Comparison of ENCODE assay signal across 24 cellular contexts in genomic region chr10:63536678-63537077, GRCh38. TPM values are rescaled to one million over a fixed set of nuclear protein-coding genes. Genes with fewer than 3 reads are reported as not detected.
DNase-seq lines count a peak whose midpoint lies in the region; ATAC-seq, FAIRE-seq and TF ChIP-seq lines count a peak whose summit lies in the region.
"Had no signal": no experiment of that assay in that cellular context is flagged by ENCODE, and none has a peak within 500 bp of the region (broad histone marks: within the 10 kb centered on the region; RNA-seq: fewer than 3 reads in every experiment).

No MANE protein-coding gene starts in this region.

- no peak overlapping the region for H3K4me2 ChIP-seq in hepatocyte
- H3K4me2 ChIP-seq: A549; BLaER1 treated with 17β-estradiol and CSF1 and Interleukin-3, amounts not matched to agents 10 nM and 100 nM had no signal

- H3K4me1 Mint-ChIP-seq in Calu3 (ENCODE audit: low read depth, unreplicated experiment) (peaks cover 46% of the 10 kb centered on the region), glutamatergic neuron (ENCODE audit: low read depth, unreplicated experiment) (peaks cover 49% of the 10 kb centered on the region)
- peaks cover 8% of the 10 kb centered on the region for H3K4me1 Mint-ChIP-seq in activated CD8-positive, alpha-beta memory T cell treated with anti-CD3 and anti-CD28 coated beads, Interleukin-2, amount 10 ng/mL, durations not matched to agents 7 days and 5 days
- H3K4me1 Mint-ChIP-seq: CD14-positive monocyte, H9 had no signal

- no peak overlapping the region for H2AFZ ChIP-seq in hepatocyte
- H2AFZ ChIP-seq: GM23248 had no signal

- peak overlapping the region; percentile 89 for H3K27ac Mint-ChIP-seq in Calu3 (ENCODE audit: unreplicated experiment)
- H3K27ac Mint-ChIP-seq in glutamatergic neuron (ENCODE audit: unreplicated experiment), result peak overlapping the region; percentile 99
- no peak overlapping the region for H3K27ac Mint-ChIP-seq in activated CD8-positive, alpha-beta memory T cell treated with anti-CD3 and anti-CD28 coated beads, Interleukin-2, amount 10 ng/mL, durations not matched to agents 7 days and 5 days
- H3K27ac Mint-ChIP-seq: CD14-positive monocyte; CD4-positive, alpha-beta T cell; CD8-positive, alpha-beta memory T cell; H9 had no signal

- TF ChIP-seq CTCF in Calu3 (IDR thresholded peaks at IDR 0.05; ENCODE audit: unreplicated experiment), result no peak
- TF ChIP-seq CTCF in WERI-Rb-1 (IDR thresholded peaks at IDR 0.05; ENCODE audit: low read depth, low read length), result no peak
- no peak for TF ChIP-seq CTCF in glutamatergic neuron (IDR thresholded peaks at IDR 0.05; ENCODE audit: partially characterized antibody, unreplicated experiment)
- TF ChIP-seq CTCF in hepatocyte (IDR thresholded peaks at IDR 0.05; ENCODE audit: poor library complexity), result no peak

- H3K4me3 ChIP-seq in WERI-Rb-1 (ENCODE audit: low read depth, low read length), result no peak overlapping the region
- H3K4me3 ChIP-seq in hepatocyte, result no peak overlapping the region
- H3K4me3 ChIP-seq: A549; BLaER1 treated with 17β-estradiol and CSF1 and Interleukin-3, amounts not matched to agents 10 nM and 100 nM; GM23248 had no signal

- TF ChIP-seq POLR2A in H54 (IDR thresholded peaks at IDR 0.05; ENCODE audit: low read depth, low read length), result no peak

- FAIRE-seq in H54 (lab: Jason Lieb, UNC), result peak; percentile 64
- FAIRE-seq: A549, G401.6, GM12892, H1 had no signal

- H4K20me1 ChIP-seq in hepatocyte (ENCODE audit: insufficient read depth, poor library complexity, severe bottlenecking), result no peaks in the 10 kb centered on the region

- no peak overlapping the region for H3K4me3 Mint-ChIP-seq in Calu3 (ENCODE audit: low read depth, unreplicated experiment)
- peak overlapping the region; percentile 15 for H3K4me3 Mint-ChIP-seq in glutamatergic neuron (ENCODE audit: unreplicated experiment)
- no peak overlapping the region for H3K4me3 Mint-ChIP-seq in activated CD8-positive, alpha-beta memory T cell treated with anti-CD3 and anti-CD28 coated beads, Interleukin-2, amount 10 ng/mL, durations not matched to agents 7 days and 5 days
- H3K4me3 Mint-ChIP-seq: CD14-positive monocyte; CD4-positive, alpha-beta T cell; CD8-positive, alpha-beta memory T cell; H9 had no signal

- no peak for DNase-seq in Calu3
- no peak for DNase-seq in H54 (ENCODE audit: insufficient read length, low spot score)
- DNase-seq in WERI-Rb-1, result no peak
- DNase-seq in glutamatergic neuron, result no peak
- DNase-seq in activated CD8-positive, alpha-beta memory T cell treated with anti-CD3 and anti-CD28 coated beads, Interleukin-2, amount 10 ng/mL, durations not matched to agents 7 days and 5 days, result no peak
- no peak for DNase-seq in hepatocyte (ENCODE audit: low spot score)
- DNase-seq: 8988T; ACHN; AML-193; BE2C; CD4-positive, alpha-beta T cell; CD8-positive, alpha-beta memory T cell; DMS53; DMS79 treated with DMSO at 0.1 percent for 48 hours; GM23248; H9 had no signal

- H3K27ac ChIP-seq in WERI-Rb-1, result peak overlapping the region; percentile 72
- no peak overlapping the region for H3K27ac ChIP-seq in hepatocyte
- H3K27ac ChIP-seq: A549; BLaER1 treated with 17β-estradiol and CSF1 and Interleukin-3, amounts not matched to agents 10 nM and 100 nM; GM23248 had no signal

- no TSS peak for BruUV-seq in Calu3 (replicated peaks; lab: Mats Ljungman, UMichigan)

- no peaks in the 10 kb centered on the region for H3K9me3 ChIP-seq in WERI-Rb-1 (ENCODE audit: severe bottlenecking)
- H3K9me3 ChIP-seq in hepatocyte (ENCODE audit: low read depth), result no peaks in the 10 kb centered on the region
- H3K9me3 ChIP-seq: A549, BE2C had no signal

- no peaks in the 10 kb centered on the region for H3K36me3 ChIP-seq in WERI-Rb-1
- no peaks in the 10 kb centered on the region for H3K36me3 ChIP-seq in hepatocyte (replicated peaks; ENCODE audit: insufficient read depth, low read depth)
- H3K36me3 ChIP-seq: BE2C had no signal

- intact Hi-C loops in Calu3 (cut with micrococcal nuclease; ENCODE audit: unreplicated experiment), result no loop called here

- CTCF ChIA-PET in Calu3 (lab: Charles Lee), result no interaction called here
- CTCF ChIA-PET in activated CD8-positive, alpha-beta memory T cell treated with anti-CD3 and anti-CD28 coated beads, Interleukin-2, amount 10 ng/mL, durations not matched to agents 7 days and 5 days (lab: Charles Lee), result interaction anchor here (0.9 to 1.3 kb wide), 2 partner anchors 9 to 12 kb away, joined by 3 to 7 read pairs; no protein-coding TSS in a partner anchor

- H3K4me1 ChIP-seq in hepatocyte (ENCODE audit: insufficient read depth), result no peaks in the 10 kb centered on the region

- no peaks in the 10 kb centered on the region for H3K27me3 Mint-ChIP-seq in Calu3 (ENCODE audit: unreplicated experiment)
- peaks cover 8% of the 10 kb centered on the region for H3K27me3 Mint-ChIP-seq in glutamatergic neuron (ENCODE audit: unreplicated experiment)
- H3K27me3 Mint-ChIP-seq in activated CD8-positive, alpha-beta memory T cell treated with anti-CD3 and anti-CD28 coated beads, Interleukin-2, amount 10 ng/mL, durations not matched to agents 7 days and 5 days, result no peaks in the 10 kb centered on the region
- H3K27me3 Mint-ChIP-seq: CD4-positive, alpha-beta T cell; CD8-positive, alpha-beta memory T cell had no signal

- H3K9me2 ChIP-seq in hepatocyte (replicated peaks; ENCODE audit: insufficient read depth), result no peaks in the 10 kb centered on the region

- H3K79me2 ChIP-seq in hepatocyte, result peaks cover 80% of the 10 kb centered on the region

- no peak for ATAC-seq in activated CD8-positive, alpha-beta memory T cell treated with anti-CD3 and anti-CD28 coated beads, Interleukin-2, amount 10 ng/mL, durations not matched to agents 7 days and 5 days
- ATAC-seq in GM21576 (IDR thresholded peaks at IDR 0.05; ENCODE audit: unreplicated experiment), result no peak
- ATAC-seq: A549, HCT116 had no signal

- H3K36me3 Mint-ChIP-seq in Calu3 (ENCODE audit: insufficient read depth, unreplicated experiment) (no peaks in the 10 kb centered on the region), glutamatergic neuron (ENCODE audit: unreplicated experiment) (no peaks in the 10 kb centered on the region)
- H3K36me3 Mint-ChIP-seq in activated CD8-positive, alpha-beta memory T cell treated with anti-CD3 and anti-CD28 coated beads, Interleukin-2, amount 10 ng/mL, durations not matched to agents 7 days and 5 days, result peaks cover 3% of the 10 kb centered on the region
- H3K36me3 Mint-ChIP-seq: CD14-positive monocyte; CD8-positive, alpha-beta memory T cell had no signal

- H3K27me3 ChIP-seq in WERI-Rb-1 (ENCODE audit: insufficient read depth, low read depth, severe bottlenecking) (no peaks in the 10 kb centered on the region), hepatocyte (no peaks in the 10 kb centered on the region)
- H3K27me3 ChIP-seq: BE2C; BLaER1 treated with 17β-estradiol and CSF1 and Interleukin-3, amounts not matched to agents 10 nM and 100 nM had no signal

- no peaks in the 10 kb centered on the region for H3K9me3 Mint-ChIP-seq in Calu3 (ENCODE audit: low read depth, unreplicated experiment)
- H3K9me3 Mint-ChIP-seq in glutamatergic neuron (ENCODE audit: unreplicated experiment), result peaks cover 16% of the 10 kb centered on the region
- no peaks in the 10 kb centered on the region for H3K9me3 Mint-ChIP-seq in activated CD8-positive, alpha-beta memory T cell treated with anti-CD3 and anti-CD28 coated beads, Interleukin-2, amount 10 ng/mL, durations not matched to agents 7 days and 5 days (ENCODE audit: low read depth)
- H3K9me3 Mint-ChIP-seq: CD4-positive, alpha-beta T cell; CD8-positive, alpha-beta memory T cell; H9 had no signal

RNA-seq across cellular contexts. Expression of gene REEP3, which starts 15.5 kb away (rescaled TPM):
- 94.7 and 97.5 TPM in 2 replicates for total RNA-seq in Calu3 (2022)
- 47.1 TPM for total RNA-seq in glutamatergic neuron (ENCODE audit: unreplicated experiment)
- 10 to 100 TPM; 23.4 to 27.2 TPM for total RNA-seq in activated CD8-positive, alpha-beta memory T cell treated with anti-CD3 and anti-CD28 coated beads, Interleukin-2, amount 10 ng/mL, durations not matched to agents 7 days and 5 days
- total RNA-seq in hepatocyte, result 49.6 and 73.6 TPM in 2 replicates
- 38.8 and 43.1 TPM in 2 replicates for polyA plus RNA-seq in hepatocyte
